1 cellular context compared by ENCODE assay signal in genomic region chr1:45752441-45753052, GRCh38.
A peak's percentile ranks its signal among the peaks of the same experiment; 100 is the strongest.
TF ChIP-seq lines count a peak whose summit lies in the region.

No MANE protein-coding gene starts in this region.

TF ChIP-seq in HepG2, 621 proteins besides CTCF, POLR2A, EP300 and RAD21 (continued from another document and continues in another):
- TF ChIP-seq PAXIP1 (CRISPR knock-in tag; conservative IDR thresholded peaks at IDR 0.05) (peak; percentile 76; the same call in 1 of the 2 replicates), FOXK1 (CRISPR knock-in tag; IDR thresholded peaks at IDR 0.05; ENCODE audit: borderline replicate concordance, low read depth) (no peak), CHD4 (IDR thresholded peaks at IDR 0.05; ENCODE audit: borderline replicate concordance, low read length) (no peak), MLXIP (CRISPR knock-in tag; IDR thresholded peaks at IDR 0.05; ENCODE audit: borderline replicate concordance) (0 out of 2 replicates have a peak, but pooled peaks have one; percentile 44), E2F1 (CRISPR knock-in tag; IDR thresholded peaks at IDR 0.05) (0 out of 2 replicates have a peak, but pooled peaks have one; percentile 20), ZNF232 (CRISPR knock-in tag; IDR thresholded peaks at IDR 0.05; ENCODE audit: borderline replicate concordance) (no peak), ZNF7 (CRISPR knock-in tag; IDR thresholded peaks at IDR 0.05) (no peak), HMGXB4 (CRISPR knock-in tag; IDR thresholded peaks at IDR 0.05; ENCODE audit: borderline replicate concordance in 1 of 2, low read depth in 1 of 2) (no peak), ZNF331 (CRISPR knock-in tag; IDR thresholded peaks at IDR 0.05) (peak; percentile 48; the same call in 1 of the 2 replicates), DR1 (CRISPR knock-in tag; IDR thresholded peaks at IDR 0.05) (no peak), TSC22D2 (CRISPR knock-in tag; IDR thresholded peaks at IDR 0.05; ENCODE audit: borderline replicate concordance) (no peak), ZNF18 (CRISPR knock-in tag; IDR thresholded peaks at IDR 0.05; ENCODE audit: insufficient replicate concordance) (peak; percentile 29), DMAP1 (CRISPR knock-in tag; IDR thresholded peaks at IDR 0.05) (peak; percentile 37; the same call in 1 of the 2 replicates), ZUFSP (CRISPR knock-in tag; IDR thresholded peaks at IDR 0.05; ENCODE audit: borderline replicate concordance) (no peak), ZXDC (CRISPR knock-in tag; IDR thresholded peaks at IDR 0.05) (no peak), WIZ (CRISPR knock-in tag; IDR thresholded peaks at IDR 0.05) (no peak), IKZF1 (IDR thresholded peaks at IDR 0.05) (no peak), MAX (IDR thresholded peaks at IDR 0.05) (no peak), SRSF9 (IDR thresholded peaks at IDR 0.05; ENCODE audit: borderline replicate concordance, insufficient read depth, low read depth, low read length, poor library complexity, severe bottlenecking) (no peak), FOXA3 (CRISPR knock-in tag; IDR thresholded peaks at IDR 0.05) (no peak), TMF1 (CRISPR knock-in tag; IDR thresholded peaks at IDR 0.05; ENCODE audit: low read depth) (no peak), ZNF512B (CRISPR knock-in tag; IDR thresholded peaks at IDR 0.05; ENCODE audit: borderline replicate concordance) (no peak), NFAT5 (CRISPR knock-in tag; IDR thresholded peaks at IDR 0.05) (no peak), SRY (CRISPR knock-in tag; IDR thresholded peaks at IDR 0.05) (no peak)
